ENCODE assay signal across 23 cellular contexts in the genomic region with DNA sequence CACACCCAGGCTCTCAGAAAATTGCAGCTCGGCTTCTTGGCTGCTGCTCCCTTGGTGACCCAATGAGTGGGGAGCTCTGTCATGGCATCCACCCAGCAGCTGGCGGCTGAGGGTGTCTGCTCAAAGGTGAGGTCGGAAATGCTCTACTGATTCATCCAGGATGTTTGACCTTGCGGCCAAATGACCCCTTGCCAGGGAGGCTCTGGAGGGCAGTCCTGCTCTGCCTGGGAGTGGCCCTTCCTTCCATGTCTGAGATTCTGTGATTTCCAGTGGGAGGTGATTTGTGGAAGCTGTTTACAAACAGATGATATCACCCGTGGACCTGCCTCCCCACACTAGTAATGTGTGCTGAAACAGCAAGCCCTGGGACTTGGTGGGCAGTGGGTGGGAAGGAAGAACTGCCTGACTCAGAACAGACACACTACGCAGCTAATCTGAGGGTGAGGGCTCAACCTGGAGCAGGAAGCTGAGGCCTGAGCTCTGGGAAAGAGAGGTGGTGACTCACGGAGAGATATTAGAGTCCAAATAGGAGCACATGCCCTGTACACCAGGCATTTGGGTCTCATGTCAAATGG. TPM values are rescaled to one million over a fixed set of nuclear protein-coding genes. Genes with fewer than 3 reads are reported as not detected.
DNase-seq lines count a peak whose midpoint lies in the region; ATAC-seq, FAIRE-seq and TF ChIP-seq lines count a peak whose summit lies in the region.
"Had no signal": no experiment of that assay in that cellular context is flagged by ENCODE, and none has a peak within 500 bp of the region (broad histone marks: within the 10 kb centered on the region; RNA-seq: fewer than 3 reads in every experiment).

No MANE protein-coding gene starts in this region.

- in situ Hi-C loops in mammary epithelial cell (cut with MboI; ENCODE audit: low sequenced_read_pairs in 2 of 2) = no loop called here

- intact Hi-C loops in Calu3 (cut with micrococcal nuclease; ENCODE audit: unreplicated experiment) (no loop called here), mammary epithelial cell (cut with micrococcal nuclease) (no loop called here)

- TF ChIP-seq CTCF in Calu3 (IDR thresholded peaks at IDR 0.05; ENCODE audit: unreplicated experiment) = no peak
- TF ChIP-seq CTCF in mammary epithelial cell (conservative IDR thresholded peaks at IDR 0.05 in 1 of 2, IDR thresholded peaks at IDR 0.05 in 1 of 2; ENCODE audit: extremely low read depth in 1 of 2, insufficient read depth in 1 of 2, low read depth in 1 of 2, low read length in 2 of 2) = no peak

- no peak overlapping the region for H3K9ac ChIP-seq in mammary epithelial cell (ENCODE audit: insufficient read depth, low read length)

- BruUV-seq in Calu3 (replicated peaks; lab: Mats Ljungman, UMichigan) (no TSS peak), mammary epithelial cell (replicated peaks; lab: Mats Ljungman, UMichigan) (no TSS peak)

- peak; percentile 13 for FAIRE-seq in HTR-8/SVneo (lab: Jason Lieb, UNC)
- FAIRE-seq: K562 had no signal

- no peaks in the 10 kb centered on the region for H3K36me3 ChIP-seq in mammary epithelial cell (ENCODE audit: insufficient read depth, low read length)
- H3K36me3 ChIP-seq: brain microvascular endothelial cell had no signal

- H3K4me1 ChIP-seq in mammary epithelial cell (ENCODE audit: insufficient read depth, low read length) = peaks cover 34% of the 10 kb centered on the region

- no peaks in the 10 kb centered on the region for H3K27me3 ChIP-seq in mammary epithelial cell (ENCODE audit: insufficient read depth, low read length)

- CTCF ChIA-PET in Calu3 (lab: Charles Lee) (interaction anchor here (1.1 kb wide), 1 partner anchor 16 kb away, joined by 3 read pairs; no protein-coding TSS in a partner anchor), mammary epithelial cell (lab: Charles Lee; ENCODE audit: low non-redundant PET) (no interaction called here)

- H3K9me3 Mint-ChIP-seq in Calu3 (ENCODE audit: low read depth, unreplicated experiment) = no peaks in the 10 kb centered on the region
- H3K9me3 Mint-ChIP-seq: activated CD4-positive, alpha-beta memory T cell treated with anti-CD3 and anti-CD28 coated beads, Interleukin-2, amount 10 ng/mL, durations not matched to agents 7 days and 5 days; dendritic cell treated with granulocyte-macrophage colony-stimulating factor and Interleukin-4, amounts not matched to agents 40 ng/mL and 50 ng/mL, for 4 days; T-cell had no signal

- H3K4me3 ChIP-seq in mammary epithelial cell (replicated peaks in 1 of 3; ENCODE audit: insufficient read depth in 1 of 3, low read depth in 2 of 3, low read length in 3 of 3) = no peak overlapping the region
- H3K4me3 ChIP-seq: K562 had no signal

- no peak overlapping the region for H3K4me2 ChIP-seq in mammary epithelial cell (ENCODE audit: insufficient read depth, low read depth, low read length)

- 83% methylated on average over 6 of the region's 7 CpGs for WGBS in mammary epithelial cell (ENCODE audit: low coverage, missing lambda C conversion rate)

- H3K4me1 Mint-ChIP-seq in Calu3 (ENCODE audit: low read depth, unreplicated experiment) = no peaks in the 10 kb centered on the region
- H3K4me1 Mint-ChIP-seq: activated CD4-positive, alpha-beta memory T cell treated with anti-CD3 and anti-CD28 coated beads, Interleukin-2, amount 10 ng/mL, durations not matched to agents 7 days and 5 days had no signal

- H3K4me3 Mint-ChIP-seq in Calu3 (ENCODE audit: low read depth, unreplicated experiment) = no peak overlapping the region
- H3K4me3 Mint-ChIP-seq: activated CD4-positive, alpha-beta memory T cell treated with anti-CD3 and anti-CD28 coated beads, Interleukin-2, amount 10 ng/mL, durations not matched to agents 7 days and 5 days; activated naive CD8-positive, alpha-beta T cell; dendritic cell treated with granulocyte-macrophage colony-stimulating factor and Interleukin-4, amounts not matched to agents 40 ng/mL and 50 ng/mL, for 4 days; T-cell had no signal

- peak; percentile 13 for DNase-seq in Calu3
- no peak for DNase-seq in HTR-8/SVneo (ENCODE audit: insufficient read length, low spot score)
- peak; percentile 66 for DNase-seq in mammary epithelial cell
- peak; percentile 63 for DNase-seq in left lobe of liver (ENCODE audit: low spot score)
- DNase-seq in DMS 273 treated with DMSO at 0.1 percent for 48 hours (lab: John Stamatoyannopoulos, UW) = no peak
- DNase-seq in amygdala (lab: John Stamatoyannopoulos, UW) = no peak
- no peak for DNase-seq in NCI-H524 (lab: John Stamatoyannopoulos, UW)
- DNase-seq: activated CD4-positive, alpha-beta memory T cell treated with anti-CD3 and anti-CD28 coated beads, Interleukin-2, amount 10 ng/mL, durations not matched to agents 7 days and 5 days; activated T-cell treated with anti-CD3 and anti-CD28 coated beads, Interleukin-2, amount 50 U/mL, for 48 hours; brain microvascular endothelial cell; hypothalamus; NCI-H1105; stimulated activated CD4-positive, alpha-beta T cell treated with anti-CD3 and anti-CD28 coated beads, Interleukin-2, amount 100 ng/mL, for 48 hours; substantia nigra; T-cell had no signal

- H2AFZ ChIP-seq in mammary epithelial cell (ENCODE audit: low read depth, low read length) = peak overlapping the region; percentile 62

- peak; percentile 87 for ATAC-seq in left lobe of liver
- no peak for ATAC-seq in HG02840 (IDR thresholded peaks at IDR 0.05; ENCODE audit: low FRiP score, unreplicated experiment)
- ATAC-seq: K562, Right ventricle myocardium inferior, T-cell had no signal

- no peaks in the 10 kb centered on the region for H3K36me3 Mint-ChIP-seq in Calu3 (ENCODE audit: insufficient read depth, unreplicated experiment)
- H3K36me3 Mint-ChIP-seq: activated naive CD8-positive, alpha-beta T cell; T-cell had no signal

- no peaks in the 10 kb centered on the region for H3K9me3 ChIP-seq in mammary epithelial cell (replicated peaks; ENCODE audit: insufficient read depth, low read length)

- peaks cover 55% of the 10 kb centered on the region for H3K27me3 Mint-ChIP-seq in Calu3 (ENCODE audit: unreplicated experiment)

- H4K20me1 ChIP-seq in mammary epithelial cell (ENCODE audit: insufficient read depth, low read length) = no peaks in the 10 kb centered on the region

- dilution Hi-C loops in mammary epithelial cell (cut with HindIII; ENCODE audit: low sequenced_read_pairs) = no loop called here

- H3K79me2 ChIP-seq in mammary epithelial cell (ENCODE audit: insufficient read depth, low read length) = no peaks in the 10 kb centered on the region

- H3K27ac ChIP-seq in mammary epithelial cell (ENCODE audit: insufficient read depth, low read depth, low read length) = no peak overlapping the region
- H3K27ac ChIP-seq: brain microvascular endothelial cell, VCaP had no signal

- H3K27ac Mint-ChIP-seq in Calu3 (ENCODE audit: unreplicated experiment) = no peak overlapping the region
- H3K27ac Mint-ChIP-seq: activated CD4-positive, alpha-beta memory T cell treated with anti-CD3 and anti-CD28 coated beads, Interleukin-2, amount 10 ng/mL, durations not matched to agents 7 days and 5 days; activated naive CD8-positive, alpha-beta T cell; dendritic cell treated with granulocyte-macrophage colony-stimulating factor and Interleukin-4, amounts not matched to agents 40 ng/mL and 50 ng/mL, for 4 days; T-cell had no signal

RNA-seq across cellular contexts. Expression of a gene that starts 3.0 kb away (rescaled TPM):
- not detected in 2 replicates for total RNA-seq in Calu3 (2022)
- 1 to 10 TPM in 1 of 2 donors, not detected in 1; 2.5 TPM for total RNA-seq in mammary epithelial cell
- polyA plus RNA-seq in mammary epithelial cell = 0.99 TPM
- not detected for polyA minus RNA-seq in mammary epithelial cell
- not detected for total RNA-seq in left lobe of liver
- total RNA-seq: activated CD4-positive, alpha-beta memory T cell treated with anti-CD3 and anti-CD28 coated beads, Interleukin-2, amount 10 ng/mL, durations not matched to agents 7 days and 5 days; fibroblast of lung; K562; omental fat pad; Right ventricle myocardium inferior; T-cell had no signal
- polyA plus RNA-seq: fibroblast of lung, K562 had no signal

RNA-seq across cellular contexts. Expression of a gene that starts 6.7 kb away (rescaled TPM):
- total RNA-seq in Calu3 (2022) = not detected in 2 replicates
- not detected for total RNA-seq in mammary epithelial cell
- polyA plus RNA-seq in mammary epithelial cell = not detected
- polyA minus RNA-seq in mammary epithelial cell = not detected
- not detected for total RNA-seq in left lobe of liver
- total RNA-seq: activated CD4-positive, alpha-beta memory T cell treated with anti-CD3 and anti-CD28 coated beads, Interleukin-2, amount 10 ng/mL, durations not matched to agents 7 days and 5 days; fibroblast of lung; K562; omental fat pad; Right ventricle myocardium inferior; T-cell had no signal
- polyA plus RNA-seq: fibroblast of lung, K562 had no signal

RNA-seq across cellular contexts. Expression of a gene that starts 49.3 kb away (rescaled TPM):
- total RNA-seq in Calu3 (2022) (not detected in 2 replicates), mammary epithelial cell (not detected), left lobe of liver (not detected)
- 0.19 TPM for polyA plus RNA-seq in mammary epithelial cell
- not detected for polyA minus RNA-seq in mammary epithelial cell
- total RNA-seq: activated CD4-positive, alpha-beta memory T cell treated with anti-CD3 and anti-CD28 coated beads, Interleukin-2, amount 10 ng/mL, durations not matched to agents 7 days and 5 days; fibroblast of lung; K562; omental fat pad; Right ventricle myocardium inferior; T-cell had no signal
- polyA plus RNA-seq: fibroblast of lung, K562 had no signal

Comparison
In these comparisons a context has a peak if more than half of its experiments do, and no peak if none do; other contexts are left out.
1. DNase-seq: peak in Calu3 (single experiment), mammary epithelial cell (single experiment) and left lobe of liver (single experiment); none in HTR-8/SVneo (single experiment), DMS 273 treated with DMSO at 0.1 percent for 48 hours (single experiment), amygdala (0 of 56) and NCI-H524 (0 of 2).